In the genomic region with DNA sequence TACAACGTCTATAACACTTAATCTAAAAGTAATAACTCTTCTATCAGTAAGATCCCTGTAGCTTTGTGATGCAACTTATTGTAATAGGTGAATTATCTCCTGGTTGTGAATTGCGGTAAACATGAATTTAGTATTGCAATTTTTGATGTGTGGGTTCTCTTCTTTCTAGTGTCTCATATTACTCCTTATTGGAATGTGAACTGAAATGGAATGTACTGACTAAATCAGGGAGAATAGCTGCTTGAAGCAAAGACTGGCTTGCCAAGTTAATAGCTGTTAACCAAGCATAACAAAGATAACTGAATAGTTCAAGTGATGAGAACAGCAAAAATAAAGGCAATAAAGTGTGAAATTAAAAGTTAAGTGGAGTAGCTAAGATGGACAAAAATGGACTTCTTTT, we compare ENCODE assay signal across 32 cellular contexts.
A peak's percentile ranks its signal among the peaks of the same experiment; 100 is the strongest.
DNase-seq lines count a peak whose midpoint lies in the region; ATAC-seq and TF ChIP-seq lines count a peak whose summit lies in the region.
"Had no signal": no experiment of that assay in that cellular context is flagged by ENCODE, and none has a peak within 500 bp of the region (broad histone marks: within the 10 kb centered on the region; RNA-seq: fewer than 3 reads in every experiment).

No MANE protein-coding gene starts in this region.

- no peak overlapping the region for H3K4me3 Mint-ChIP-seq in activated CD4-positive, alpha-beta T cell treated with anti-CD3 and anti-CD28 coated beads, Interleukin-2, amount 10 ng/mL, durations not matched to agents 24 days and 14 days
- H3K4me3 Mint-ChIP-seq: activated CD8-positive, alpha-beta T cell treated with anti-CD3 and anti-CD28 coated beads for 36 hours; activated naive CD8-positive, alpha-beta T cell; naive B cell; stimulated activated effector memory CD8-positive, alpha-beta T cell treated with anti-CD3 and anti-CD28 coated beads, Interleukin-12 subunit alpha, Interleukin-12 subunit beta, amount 100 ng/mL, for 72 hours had no signal

- H3K4me3 ChIP-seq in AG04449 (ENCODE audit: low read depth, low read length) (no peak overlapping the region), cardiac fibroblast (replicated peaks in 1 of 2; ENCODE audit: low read depth in 2 of 2, low read length in 2 of 2) (no peak overlapping the region), upper lobe of left lung (no peak overlapping the region)
- H3K4me3 ChIP-seq: BLaER1, body of pancreas, MG63, spleen had no signal

- ATAC-seq in left colon (no peak), upper lobe of left lung (ENCODE audit: low FRiP score in 2 of 2) (no peak)
- ATAC-seq: activated CD4-positive, CD25-positive, alpha-beta regulatory T cell treated with anti-CD3 and anti-CD28 coated beads, Interleukin-2, amount 50 U/mL, for 24 hours; activated CD8-positive, alpha-beta T cell treated with anti-CD3 and anti-CD28 coated beads for 36 hours; body of pancreas; stimulated activated effector memory CD8-positive, alpha-beta T cell treated with anti-CD3 and anti-CD28 coated beads, Interleukin-12 subunit alpha, Interleukin-12 subunit beta, amount 100 ng/mL, for 72 hours had no signal

- POLR2A ChIA-PET in AG04449 (lab: Yijun Ruan, JAX): no interaction called here

- H3K9me3 ChIP-seq in upper lobe of left lung: no peaks in the 10 kb centered on the region
- H3K9me3 ChIP-seq: BLaER1, body of pancreas, MG63, spleen had no signal

- TF ChIP-seq CTCF in AG04449 (IDR thresholded peaks at IDR 0.05; ENCODE audit: insufficient read depth, low read length, missing control alignments) (no peak), cardiac fibroblast (IDR thresholded peaks at IDR 0.05; ENCODE audit: low read depth, low read length) (no peak), upper lobe of left lung (IDR thresholded peaks at IDR 0.05) (no peak)

- in situ Hi-C loops in G401 (cut with HindIII; ENCODE audit: low sequenced_read_pairs): no loop called here

- no peaks in the 10 kb centered on the region for H3K36me3 Mint-ChIP-seq in activated CD4-positive, alpha-beta T cell treated with anti-CD3 and anti-CD28 coated beads, Interleukin-2, amount 10 ng/mL, durations not matched to agents 24 days and 14 days (ENCODE audit: low read depth)
- H3K36me3 Mint-ChIP-seq: activated naive CD8-positive, alpha-beta T cell; naive B cell; stimulated activated effector memory CD8-positive, alpha-beta T cell treated with anti-CD3 and anti-CD28 coated beads, Interleukin-12 subunit alpha, Interleukin-12 subunit beta, amount 100 ng/mL, for 72 hours had no signal

- CTCF ChIA-PET in AG04449 (lab: Yijun Ruan, JAX): interaction anchor here (0.8 to 3.6 kb wide), 7 partner anchors 10 to 115 kb away, joined by 3 to 20 read pairs (median 4); no protein-coding TSS in a partner anchor

- H3K4me1 Mint-ChIP-seq in activated CD4-positive, alpha-beta T cell treated with anti-CD3 and anti-CD28 coated beads, Interleukin-2, amount 10 ng/mL, durations not matched to agents 24 days and 14 days: no peaks in the 10 kb centered on the region
- H3K4me1 Mint-ChIP-seq: naive B cell; stimulated activated effector memory CD8-positive, alpha-beta T cell treated with anti-CD3 and anti-CD28 coated beads, Interleukin-12 subunit alpha, Interleukin-12 subunit beta, amount 100 ng/mL, for 72 hours had no signal

- peak; percentile 33 for DNase-seq in AG04449 (ENCODE audit: low read depth, low spot score)
- peak; percentile 15 for DNase-seq in HCEC 1CT
- DNase-seq in cardiac fibroblast (ENCODE audit: low read depth in 2 of 2): peak; percentile 26 to 37
- peak; percentile 18 for DNase-seq in glomerular visceral epithelial cell (ENCODE audit: extremely low spot score)
- DNase-seq in activated CD4-positive, alpha-beta T cell treated with anti-CD3 and anti-CD28 coated beads, Interleukin-2, amount 10 ng/mL, durations not matched to agents 24 days and 14 days: no peak
- no peak for DNase-seq in left colon
- DNase-seq in G401 (ENCODE audit: low spot score): no peak
- DNase-seq in upper lobe of left lung: no peak
- DNase-seq: activated CD8-positive, alpha-beta T cell treated with anti-CD3 and anti-CD28 coated beads for 36 hours; body of pancreas; COR-L47; effector CD8-positive, alpha-beta T cell; erythroblast; glutamatergic neuron; left cardiac atrium; mesenchymal stem cell; MG63; naive B cell; NCI-H1417 treated with DMSO at 0.1 percent for 48 hours; NCI-H2171 treated with DMSO at 0.1 percent for 48 hours; NCI-H524 treated with DMSO at 0.1 percent for 48 hours; NK-92 treated with Interleukin-12 subunit alpha and Interleukin-12 subunit beta, amount 100 ng/mL, for 24 hours; occipital lobe; retina; SHP77 treated with DMSO at 0.1 percent for 48 hours; spleen; stimulated activated CD4-positive, alpha-beta T cell treated with anti-CD3 and anti-CD28 coated beads, Interleukin-2, amount 100 ng/mL, for 48 hours; T-helper 1 cell had no signal

- TF ChIP-seq POLR2A in upper lobe of left lung (IDR thresholded peaks at IDR 0.05): no peak

- H3K27me3 ChIP-seq in upper lobe of left lung: no peaks in the 10 kb centered on the region
- H3K27me3 ChIP-seq: BLaER1, body of pancreas, MG63, spleen had no signal

- no peak overlapping the region for H3K27ac Mint-ChIP-seq in activated CD4-positive, alpha-beta T cell treated with anti-CD3 and anti-CD28 coated beads, Interleukin-2, amount 10 ng/mL, durations not matched to agents 24 days and 14 days
- H3K27ac Mint-ChIP-seq: activated CD8-positive, alpha-beta T cell treated with anti-CD3 and anti-CD28 coated beads for 36 hours; activated naive CD8-positive, alpha-beta T cell; naive B cell; stimulated activated effector memory CD8-positive, alpha-beta T cell treated with anti-CD3 and anti-CD28 coated beads, Interleukin-12 subunit alpha, Interleukin-12 subunit beta, amount 100 ng/mL, for 72 hours had no signal

- no peaks in the 10 kb centered on the region for H3K27me3 Mint-ChIP-seq in activated CD4-positive, alpha-beta T cell treated with anti-CD3 and anti-CD28 coated beads, Interleukin-2, amount 10 ng/mL, durations not matched to agents 24 days and 14 days
- H3K27me3 Mint-ChIP-seq: activated CD8-positive, alpha-beta T cell treated with anti-CD3 and anti-CD28 coated beads for 36 hours; activated naive CD8-positive, alpha-beta T cell; naive B cell had no signal

- H3K4me1 ChIP-seq in upper lobe of left lung: no peaks in the 10 kb centered on the region
- H3K4me1 ChIP-seq: BLaER1, body of pancreas, spleen had no signal

- TF ChIP-seq EP300 in upper lobe of left lung (IDR thresholded peaks at IDR 0.05): no peak

- no peaks in the 10 kb centered on the region for H3K36me3 ChIP-seq in upper lobe of left lung
- H3K36me3 ChIP-seq: BLaER1, MG63, spleen had no signal

- whole genome bisulfite sequencing in upper lobe of left lung, 2 donors: 68 to 78% methylated on average over 2 of the region's 2 CpGs

- no peak overlapping the region for H3K27ac ChIP-seq in upper lobe of left lung
- H3K27ac ChIP-seq: BLaER1, body of pancreas, spleen had no signal

- intact Hi-C loops in activated CD4-positive, alpha-beta T cell treated with anti-CD3 and anti-CD28 coated beads, Interleukin-2, amount 10 ng/mL, durations not matched to agents 24 days and 14 days (cut with micrococcal nuclease): no loop called here
- intact Hi-C loops in left colon (cut with DNase I, micrococcal nuclease): no loop called here

- no peaks in the 10 kb centered on the region for H3K9me3 Mint-ChIP-seq in activated CD4-positive, alpha-beta T cell treated with anti-CD3 and anti-CD28 coated beads, Interleukin-2, amount 10 ng/mL, durations not matched to agents 24 days and 14 days
- H3K9me3 Mint-ChIP-seq: activated CD8-positive, alpha-beta T cell treated with anti-CD3 and anti-CD28 coated beads for 36 hours had no signal

Comparison
In these comparisons a context has a peak if more than half of its experiments do, and no peak if none do; other contexts are left out.
1. DNase-seq: peak in AG04449 (single experiment), HCEC 1CT (single experiment), cardiac fibroblast (2 of 2) and glomerular visceral epithelial cell (single experiment); none in activated CD4-positive, alpha-beta T cell treated with anti-CD3 and anti-CD28 coated beads, Interleukin-2, amount 10 ng/mL, durations not matched to agents 24 days and 14 days (single experiment), left colon (0 of 2), G401 (single experiment) and upper lobe of left lung (0 of 2).